8 cellular contexts compared by ENCODE assay signal in genomic region chr7:106568680-106569499, GRCh38.
DNase-seq lines count a peak whose midpoint lies in the region; ATAC-seq and TF ChIP-seq lines count a peak whose summit lies in the region.

No MANE protein-coding gene starts in this region.

- H3K27me3 ChIP-seq in HUES64 (ENCODE audit: insufficient read depth, low read length) (no peaks in the 10 kb centered on the region), PC-9 (ENCODE audit: insufficient read depth, low read depth) (no peaks in the 10 kb centered on the region), upper lobe of right lung (no peaks in the 10 kb centered on the region)

- peaks cover 19% of the 10 kb centered on the region for H3F3A ChIP-seq in PC-9 (ENCODE audit: insufficient read depth, low read depth)

- H3K9me3 ChIP-seq in HUES64 (ENCODE audit: insufficient read depth, low read depth, low read length) (no peaks in the 10 kb centered on the region), PC-9 (ENCODE audit: insufficient read depth, low read depth) (no peaks in the 10 kb centered on the region; the same call in 1 of the 2 replicates), upper lobe of right lung (no peaks in the 10 kb centered on the region)

- H3K27ac ChIP-seq in HUES64 (ENCODE audit: low read depth, low read length) (peak overlapping the region; percentile 38; the same call in 1 of the 2 replicates), PC-9 (peak overlapping the region; percentile 99), upper lobe of right lung (no peak overlapping the region)

- H3K4me2 ChIP-seq in PC-9: peak overlapping the region; percentile 63

- H3K79me2 ChIP-seq in PC-9 (ENCODE audit: low read depth): no peaks in the 10 kb centered on the region

- CTCF ChIA-PET in PC-9 (lab: Charles Lee): interaction anchor here (0.6 to 1.3 kb wide), 5 partner anchors 25 to 456 kb away, joined by 3 to 4 read pairs (median 3); no protein-coding TSS in a partner anchor

- H3K36me3 ChIP-seq in HUES64 (ENCODE audit: insufficient read depth, low read length) (no peaks in the 10 kb centered on the region), PC-9 (ENCODE audit: low read depth) (no peaks in the 10 kb centered on the region), upper lobe of right lung (no peaks in the 10 kb centered on the region)

- 81% methylated on average over 4 of the region's 4 CpGs for WGBS in HUES64

- POLR2A ChIA-PET in PC-9 (lab: Charles Lee; ENCODE audit: unreplicated experiment): interaction anchor here (0.6 to 0.7 kb wide), 3 partner anchors 10 to 139 kb away, joined by 4 to 5 read pairs (median 4); no protein-coding TSS in a partner anchor

- no TSS peak for BruUV-seq in PC-9 (replicated peaks; lab: Mats Ljungman, UMichigan)

- peak; percentile 80 for ATAC-seq in upper lobe of right lung
- ATAC-seq in GM21515 (IDR thresholded peaks at IDR 0.05; ENCODE audit: unreplicated experiment): no peak
- no peak for ATAC-seq in HG03342 (IDR thresholded peaks at IDR 0.05; ENCODE audit: unreplicated experiment)

- TF ChIP-seq CTCF in PC-9 (conservative IDR thresholded peaks at IDR 0.05) (no peak), upper lobe of right lung (IDR thresholded peaks at IDR 0.05) (no peak)

- intact Hi-C loops in PC-9 (cut with micrococcal nuclease; ENCODE audit: unreplicated experiment) (loop anchor here (1.0 to 2.0 kb wide), 2 partner anchors 26 to 206 kb away; no protein-coding TSS in a partner anchor), upper lobe of right lung (cut with DNase I) (no loop called here)

- H3K9ac ChIP-seq in HUES64 (ENCODE audit: low read depth, low read length): peak overlapping the region; percentile 21; the same call in 1 of the 2 replicates

- no peaks in the 10 kb centered on the region; the same call in 1 of the 2 replicates for H3K9me2 ChIP-seq in PC-9 (ENCODE audit: insufficient read depth)

- no peaks in the 10 kb centered on the region for H4K20me1 ChIP-seq in PC-9 (ENCODE audit: insufficient read depth)

- peaks cover 7% of the 10 kb centered on the region for H3K4me1 ChIP-seq in HUES64 (ENCODE audit: insufficient read depth, low read length)
- peaks cover 30% of the 10 kb centered on the region for H3K4me1 ChIP-seq in PC-9 (replicated peaks; ENCODE audit: insufficient read depth)
- H3K4me1 ChIP-seq in upper lobe of right lung: peaks cover 14% of the 10 kb centered on the region

- peak; percentile 4 for DNase-seq in Ammon's horn (ENCODE audit: low spot score)
- DNase-seq in PC-9: peak; percentile 70 to 96
- peak; percentile 97 for DNase-seq in fibroblast of the conjunctiva (ENCODE audit: low read depth)
- no peak for DNase-seq in upper lobe of right lung
- DNase-seq in activated T-cell treated with anti-CD3 and anti-CD28 coated beads, Interleukin-2, amount 50 U/mL, for 1 hour: no peak

- H2AFZ ChIP-seq in PC-9: peak overlapping the region; percentile 57

- no peak overlapping the region for H3K4me3 ChIP-seq in HUES64 (ENCODE audit: low read length)
- H3K4me3 ChIP-seq in PC-9: no peak overlapping the region
- no peak overlapping the region for H3K4me3 ChIP-seq in upper lobe of right lung

Comparison
In these comparisons a context has a peak if more than half of its experiments do, and no peak if none do; other contexts are left out.
1. DNase-seq: peak in Ammon's horn (single experiment), PC-9 (2 of 2) and fibroblast of the conjunctiva (single experiment); none in upper lobe of right lung (single experiment) and activated T-cell treated with anti-CD3 and anti-CD28 coated beads, Interleukin-2, amount 50 U/mL, for 1 hour (single experiment).